ENCODE assay signal across 8 cellular contexts in genomic region chr16:69754469-69755310, GRCh38. TPM values are rescaled to one million over a fixed set of nuclear protein-coding genes. Genes with fewer than 3 reads are reported as not detected.
DNase-seq lines count a peak whose midpoint lies in the region; ATAC-seq and TF ChIP-seq lines count a peak whose summit lies in the region.

Gene NOB1 (minus strand): TSS chr16:69754926. CDS start chr16:69754910, 16 bp downstream.

- peak within 1 kb of the TSS; percentile 96 to 100 (median 99) for H3K27ac Mint-ChIP-seq in CD4-positive, alpha-beta memory T cell
- peak within 1 kb of the TSS; percentile 98 for H3K27ac Mint-ChIP-seq in activated CD4-positive, alpha-beta memory T cell treated with anti-CD3 and anti-CD28 coated beads for 36 hours

- POLR2A ChIA-PET in CD4-positive, alpha-beta memory T cell (lab: Charles Lee; ENCODE audit: partially characterized antibody) = interaction anchor here (0.6 to 4.0 kb wide), 19 partner anchors 8 to 533 kb away, joined by 3 to 71 read pairs (median 5); partner anchors contain the start of genes CYB5B, NQO1, PDF and WWP2
- POLR2A ChIA-PET in activated CD4-positive, alpha-beta memory T cell treated with anti-CD3 and anti-CD28 coated beads for 36 hours (lab: Charles Lee) = interaction anchor here (0.6 to 3.7 kb wide), 10 partner anchors 8 to 592 kb away, joined by 3 to 24 read pairs (median 4); partner anchors contain the start of genes DDX19A, NQO1 and WWP2

- 1% methylated on average over 36 to 53 of the region's 58 CpGs for WGBS in lower leg skin, 2 donors

- TF ChIP-seq POLR2A in lower leg skin (IDR thresholded peaks at IDR 0.05) = peak in 1 of 2 donors; percentile 9

- H3K4me1 ChIP-seq in CD4-positive, alpha-beta memory T cell (ENCODE audit: insufficient read depth, low read length) = peaks cover 17% of the 10 kb centered on the region

- intact Hi-C loops in CD4-positive, alpha-beta memory T cell (cut with micrococcal nuclease) = loop anchor here (1.0 kb wide), 4 partner anchors 8 to 358 kb away; partner anchors contain the start of genes NQO1 and WWP2
- intact Hi-C loops in activated CD4-positive, alpha-beta memory T cell treated with anti-CD3 and anti-CD28 coated beads for 36 hours (cut with micrococcal nuclease) = loop anchor here (1.0 to 2.0 kb wide), 5 partner anchors 8 to 358 kb away; partner anchors contain the start of genes NFAT5, NQO1 and WWP2
- intact Hi-C loops in dorsolateral prefrontal cortex (cut with DNase I) = loop anchor here (2.0 to 5.0 kb wide), 4 partner anchors 46 to 358 kb away; partner anchors contain the start of gene NFAT5 (in 1 of the 2)
- intact Hi-C loops in lower leg skin (cut with DNase I; ENCODE audit: low total_unique reads) = loop anchor here (5.0 kb wide), 2 partner anchors 47 to 362 kb away; no protein-coding TSS in a partner anchor

- peak; percentile 96 to 100 (median 99) for TF ChIP-seq CTCF in dorsolateral prefrontal cortex (IDR thresholded peaks at IDR 0.05 in 54 of 56, conservative IDR thresholded peaks at IDR 0.05 in 2 of 56; ENCODE audit: low read depth in 1 of 56, partially characterized antibody in 56 of 56)
- peak in 2 of 3 donors; percentile 49 to 99 for TF ChIP-seq CTCF in lower leg skin (IDR thresholded peaks at IDR 0.05)

- H3K27ac ChIP-seq in CD4-positive, alpha-beta memory T cell (ENCODE audit: low read depth, low read length) = peak within 1 kb of the TSS; percentile 95
- H3K27ac ChIP-seq in dorsolateral prefrontal cortex = peak within 1 kb of the TSS in 54 of 59 donors; percentile 27 to 95 (median 72)

- H3K27me3 Mint-ChIP-seq in CD4-positive, alpha-beta memory T cell = peaks cover 0 to 3% of the 10 kb centered on the region in 2 donors
- H3K27me3 Mint-ChIP-seq in activated CD4-positive, alpha-beta memory T cell treated with anti-CD3 and anti-CD28 coated beads for 36 hours = no peaks in the 10 kb centered on the region

- peak within 1 kb of the TSS; percentile 100 for H3K4me3 Mint-ChIP-seq in CD4-positive, alpha-beta memory T cell
- H3K4me3 Mint-ChIP-seq in activated CD4-positive, alpha-beta memory T cell treated with anti-CD3 and anti-CD28 coated beads for 36 hours = peak within 1 kb of the TSS; percentile 100

- peak within 1 kb of the TSS; percentile 83 to 100 for H3K4me3 ChIP-seq in CD4-positive, alpha-beta memory T cell (ENCODE audit: low read length in 2 of 2)
- peak within 1 kb of the TSS; percentile 52 to 100 (median 90) for H3K4me3 ChIP-seq in dorsolateral prefrontal cortex
- H3K4me3 ChIP-seq in lower leg skin (ENCODE audit: low read depth, poor library complexity, severe bottlenecking) = peak within 1 kb of the TSS; percentile 80

- H3K9me3 ChIP-seq in CD4-positive, alpha-beta memory T cell (ENCODE audit: control insufficient read depth in 1 of 2, low read length in 2 of 2) = no peaks in the 10 kb centered on the region

- H3K36me3 ChIP-seq in CD4-positive, alpha-beta memory T cell (ENCODE audit: insufficient read depth, low read length) = peaks cover 10% of the 10 kb centered on the region

- no peaks in the 10 kb centered on the region for H3K27me3 ChIP-seq in CD4-positive, alpha-beta memory T cell (ENCODE audit: insufficient read depth, low read length)
- H3K27me3 ChIP-seq in dorsolateral prefrontal cortex = no peaks in the 10 kb centered on the region

- ATAC-seq in GM19397 (IDR thresholded peaks at IDR 0.05; ENCODE audit: unreplicated experiment) = peak; percentile 97
- ATAC-seq in HG03571 (IDR thresholded peaks at IDR 0.05; ENCODE audit: unreplicated experiment) = peak; percentile 92

- peaks cover 0 to 3% (median 0%) of the 10 kb centered on the region in 8 donors for H3K9me3 Mint-ChIP-seq in CD4-positive, alpha-beta memory T cell
- no peaks in the 10 kb centered on the region for H3K9me3 Mint-ChIP-seq in activated CD4-positive, alpha-beta memory T cell treated with anti-CD3 and anti-CD28 coated beads for 36 hours

- DNase-seq in CD4-positive, alpha-beta memory T cell = peak; percentile 96 to 98 (median 97)
- DNase-seq in NCI-H82 (lab: John Stamatoyannopoulos, UW) = peak; percentile 98
- peak; percentile 98 for DNase-seq in activated CD4-positive, alpha-beta memory T cell treated with anti-CD3 and anti-CD28 coated beads for 36 hours
- DNase-seq in dorsolateral prefrontal cortex = peak; percentile 92 to 97 (median 96)
- peak; percentile 93 to 98 for DNase-seq in lower leg skin (ENCODE audit: low spot score in 2 of 2)
- DNase-seq in stimulated activated CD4-positive, alpha-beta T cell treated with anti-CD3 and anti-CD28 coated beads, Interleukin-4, amount 100 ng/mL, for 48 hours (ENCODE audit: low read depth in 2 of 2) = peak; percentile 93 to 95

- CTCF ChIA-PET in CD4-positive, alpha-beta memory T cell (lab: Charles Lee; ENCODE audit: partially characterized antibody) = interaction anchor here (0.6 to 6.8 kb wide), 26 partner anchors 9 to 366 kb away, joined by 3 to 139 read pairs (median 4); partner anchors contain the start of gene NQO1
- CTCF ChIA-PET in activated CD4-positive, alpha-beta memory T cell treated with anti-CD3 and anti-CD28 coated beads for 36 hours (lab: Charles Lee) = interaction anchor here (0.7 to 4.3 kb wide), 31 partner anchors 9 to 424 kb away, joined by 3 to 64 read pairs (median 5); partner anchors contain the start of genes NIP7, NQO1 and PDF

- H3K4me1 Mint-ChIP-seq in CD4-positive, alpha-beta memory T cell = peaks cover 12 to 41% (median 26%) of the 10 kb centered on the region in 4 donors
- peaks cover 23% of the 10 kb centered on the region for H3K4me1 Mint-ChIP-seq in activated CD4-positive, alpha-beta memory T cell treated with anti-CD3 and anti-CD28 coated beads for 36 hours (ENCODE audit: low read depth)

- peaks cover 9 to 29% of the 10 kb centered on the region in 2 donors for H3K36me3 Mint-ChIP-seq in CD4-positive, alpha-beta memory T cell
- H3K36me3 Mint-ChIP-seq in activated CD4-positive, alpha-beta memory T cell treated with anti-CD3 and anti-CD28 coated beads for 36 hours = peaks cover 29% of the 10 kb centered on the region

RNA-seq across cellular contexts. Expression of gene NOB1, which starts in this region (rescaled TPM):
- 10 to 100 TPM; 41.0 to 49.9 TPM for total RNA-seq in CD4-positive, alpha-beta memory T cell
- polyA plus RNA-seq in CD4-positive, alpha-beta memory T cell = 10 to 100 TPM; 28.0 to 54.4 TPM
- total RNA-seq in activated CD4-positive, alpha-beta memory T cell treated with anti-CD3 and anti-CD28 coated beads for 36 hours = 10 to 100 TPM; 92.4 to 95.2 TPM
- total RNA-seq in dorsolateral prefrontal cortex (10 to 100 TPM; 19.8 to 37.5 (median 27.3) TPM), lower leg skin (10 to 100 TPM; 33.8 to 78.0 (median 51.0) TPM)

Comparison
In these comparisons a context has a peak if more than half of its experiments do, and no peak if none do; other contexts are left out.
1. Peak in every context shown above with its lines: DNase-seq, ATAC-seq, H3K4me3 ChIP-seq and H3K27ac ChIP-seq.